Comparison of ENCODE assay signal across 8 cellular contexts in genomic region chr22:23520875-23521441, GRCh38. TPM values are rescaled to one million over a fixed set of nuclear protein-coding genes. Genes with fewer than 3 reads are reported as not detected.
DNase-seq lines count a peak whose midpoint lies in the region; ATAC-seq and TF ChIP-seq lines count a peak whose summit lies in the region.

No MANE protein-coding gene starts in this region.

- H3K27me3 ChIP-seq in SK-N-SH (ENCODE audit: insufficient read depth): no peaks in the 10 kb centered on the region

- H3F3A ChIP-seq in SK-N-SH (replicated peaks; ENCODE audit: insufficient read depth): peaks cover 9% of the 10 kb centered on the region

- no peaks in the 10 kb centered on the region for H4K20me1 ChIP-seq in SK-N-SH (ENCODE audit: insufficient read depth)

- peaks cover 63% of the 10 kb centered on the region for H3K4me1 Mint-ChIP-seq in neural crest cell

- WGBS in SK-N-SH (ENCODE audit: low lambda C conversion rate): 44% methylated on average over 21 of the region's 28 CpGs

- H3K27ac ChIP-seq in SK-N-SH (ENCODE audit: low read depth in 2 of 2, low read length in 1 of 2): peak overlapping the region; percentile 98 to 99

- H3K9me2 ChIP-seq in SK-N-SH: no peaks in the 10 kb centered on the region

- no peaks in the 10 kb centered on the region for H3K27me3 Mint-ChIP-seq in neural crest cell (ENCODE audit: low read depth)

- no peaks in the 10 kb centered on the region for H3K9me3 ChIP-seq in SK-N-SH

- TF ChIP-seq EP300 in SK-N-SH (IDR thresholded peaks at IDR 0.05; ENCODE audit: borderline replicate concordance in 1 of 2, low read depth in 1 of 2, low read length in 1 of 2): no peak

- peak overlapping the region; percentile 91 for H3K4me2 ChIP-seq in SK-N-SH

- peak overlapping the region; percentile 100 for H3K27ac Mint-ChIP-seq in neural crest cell (ENCODE audit: unreplicated experiment)

- H3K9me3 Mint-ChIP-seq in neural crest cell: peaks cover 3% of the 10 kb centered on the region

- ATAC-seq in HG03108 (IDR thresholded peaks at IDR 0.05; ENCODE audit: unreplicated experiment): no peak

- H2AFZ ChIP-seq in SK-N-SH (ENCODE audit: low read depth): peak overlapping the region; percentile 60

- H3K4me1 ChIP-seq in SK-N-SH (ENCODE audit: control insufficient read depth in 1 of 2, insufficient read depth in 2 of 2, low read depth in 1 of 2, low read length in 1 of 2): peaks cover 19 to 45% of the 10 kb centered on the region in 2 experiments

- peak overlapping the region; percentile 96 for H3K9ac ChIP-seq in SK-N-SH

- no peak for TF ChIP-seq RAD21 in SK-N-SH (IDR thresholded peaks at IDR 0.05; ENCODE audit: low read length)

- CTCF ChIA-PET in SK-N-SH (lab: Yijun Ruan, JAX): interaction anchor here (0.7 to 1.4 kb wide), 2 partner anchors 70 to 117 kb away, joined by 3 to 4 read pairs; no protein-coding TSS in a partner anchor

- no peaks in the 10 kb centered on the region for H3K36me3 ChIP-seq in SK-N-SH (replicated peaks in 1 of 2; ENCODE audit: control insufficient read depth in 1 of 2, insufficient read depth in 2 of 2, low read length in 1 of 2)

- POLR2A ChIA-PET in SK-N-SH (lab: Yijun Ruan, JAX): no interaction called here

- TF ChIP-seq CTCF in SK-N-SH (IDR thresholded peaks at IDR 0.05) (no peak), fibroblast of mammary gland (conservative IDR thresholded peaks at IDR 0.05; ENCODE audit: control insufficient read depth, insufficient read depth, low read depth, low read length) (no peak), neural crest cell (conservative IDR thresholded peaks at IDR 0.05) (no peak)

- peak overlapping the region; percentile 48 to 52 for H3K4me3 ChIP-seq in SK-N-SH (ENCODE audit: low read depth in 2 of 2, low read length in 1 of 2)
- peak overlapping the region; percentile 41 for H3K4me3 ChIP-seq in fibroblast of mammary gland (ENCODE audit: control insufficient read depth, low read depth, low read length)

- H3K79me2 ChIP-seq in SK-N-SH (ENCODE audit: insufficient read depth): no peaks in the 10 kb centered on the region

- DNase-seq in NCI-H1417 (lab: John Stamatoyannopoulos, UW) (peak in 2 of 3 experiments; percentile 9 to 86), NCI-H1417 treated with DMSO at 0.1 percent for 48 hours (lab: John Stamatoyannopoulos, UW) (no peak), SK-N-SH (peak; percentile 70), fibroblast of mammary gland (ENCODE audit: low read depth) (peak; percentile 38), neural crest cell (ENCODE audit: low read depth, low spot score) (peak; percentile 25), RKO (ENCODE audit: low spot score) (no peak)
- DNase-seq in activated effector memory CD4-positive, alpha-beta T cell treated with anti-CD3 and anti-CD28 coated beads, Interleukin-2, amount 50 U/mL, for 16 hours: no peak

- H3K36me3 Mint-ChIP-seq in neural crest cell (ENCODE audit: low read depth): no peaks in the 10 kb centered on the region

- peak overlapping the region; percentile 70 for H3K4me3 Mint-ChIP-seq in neural crest cell

TF ChIP-seq in SK-N-SH, 30 proteins besides CTCF, POLR2A, EP300 and RAD21:
- TF ChIP-seq GABPA (IDR thresholded peaks at IDR 0.05; ENCODE audit: low read depth) (no peak), NRF1 (IDR thresholded peaks at IDR 0.05; ENCODE audit: low read depth, low read length) (no peak), USF2 (IDR thresholded peaks at IDR 0.05; ENCODE audit: borderline replicate concordance, low read depth, low read length) (no peak), PBX3 (IDR thresholded peaks at IDR 0.05) (no peak), SIN3A (IDR thresholded peaks at IDR 0.05; ENCODE audit: borderline replicate concordance, low read depth, low read length) (no peak), RCOR1 (IDR thresholded peaks at IDR 0.05; ENCODE audit: low read length) (no peak), FOXJ3 (CRISPR knock-in tag; IDR thresholded peaks at IDR 0.05) (no peak), EZH2phosphoT487 (IDR thresholded peaks at IDR 0.05; ENCODE audit: borderline replicate concordance, low read depth) (no peak), USF1 (IDR thresholded peaks at IDR 0.05; ENCODE audit: borderline replicate concordance, low read depth) (no peak), MEF2A (IDR thresholded peaks at IDR 0.05; ENCODE audit: borderline replicate concordance, low read depth) (no peak), JUND (IDR thresholded peaks at IDR 0.05) (no peak), TCF12 (IDR thresholded peaks at IDR 0.05) (no peak), TEAD4 (IDR thresholded peaks at IDR 0.05; ENCODE audit: borderline replicate concordance, insufficient read depth) (no peak), NFIC (IDR thresholded peaks at IDR 0.05; ENCODE audit: borderline replicate concordance) (no peak), POLR2AphosphoS5 (IDR thresholded peaks at IDR 0.05; ENCODE audit: low read depth, low read length) (no peak), RFX5 (IDR thresholded peaks at IDR 0.05; ENCODE audit: low read length) (no peak), CHD2 (IDR thresholded peaks at IDR 0.05; ENCODE audit: low read length, partially characterized antibody) (no peak), TAF1 (IDR thresholded peaks at IDR 0.05; ENCODE audit: borderline replicate concordance, low read depth, low read length) (no peak), GATA2 (CRISPR knock-in tag; IDR thresholded peaks at IDR 0.05) (no peak)

RNA-seq across cellular contexts. Expression of gene IGLL1, which starts 59.1 kb away (rescaled TPM):
- not detected in 2 replicates for polyA plus RNA-seq in SK-N-SH (2012; rRNA removed)
- polyA plus RNA-seq in SK-N-SH (2012; cell fraction: cytosol; rRNA removed): not detected in 2 replicates
- 0.22 TPM in 1 of 2 replicates, not detected in the other for polyA plus RNA-seq in SK-N-SH (2012; cell fraction: nucleus; rRNA removed)
- not detected in 2 replicates for total RNA-seq in neural crest cell

Comparison
In these comparisons a context has a peak if more than half of its experiments do, and no peak if none do; other contexts are left out.
1. DNase-seq: peak in NCI-H1417 (2 of 3), SK-N-SH (single experiment), fibroblast of mammary gland (single experiment) and neural crest cell (single experiment); none in NCI-H1417 treated with DMSO at 0.1 percent for 48 hours (single experiment), activated effector memory CD4-positive, alpha-beta T cell treated with anti-CD3 and anti-CD28 coated beads, Interleukin-2, amount 50 U/mL, for 16 hours (single experiment) and RKO (single experiment).